Comparison of ENCODE assay signal across 23 cellular contexts in genomic region chr15:66653398-66653797, GRCh38. TPM values are rescaled to one million over a fixed set of nuclear protein-coding genes. Genes with fewer than 3 reads are reported as not detected.
DNase-seq lines count a peak whose midpoint lies in the region; ATAC-seq, FAIRE-seq and TF ChIP-seq lines count a peak whose summit lies in the region.
"Had no signal": no experiment of that assay in that cellular context is flagged by ENCODE, and none has a peak within 500 bp of the region (broad histone marks: within the 10 kb centered on the region; RNA-seq: fewer than 3 reads in every experiment).

No MANE protein-coding gene starts in this region.

- no peaks in the 10 kb centered on the region for H3K9me3 Mint-ChIP-seq in mesothelial cell of epicardium
- no peaks in the 10 kb centered on the region for H3K9me3 Mint-ChIP-seq in stimulated activated effector memory CD8-positive, alpha-beta T cell treated with anti-CD3 and anti-CD28 coated beads, Interleukin-12 subunit alpha, Interleukin-12 subunit beta, amount 100 ng/mL, for 72 hours

- no peak for TF ChIP-seq POLR2A in heart left ventricle (IDR thresholded peaks at IDR 0.05)

- H3K27ac ChIP-seq in heart left ventricle, result no peak overlapping the region
- H3K27ac ChIP-seq: A549, HL-60 had no signal

- H3K27me3 ChIP-seq in heart left ventricle (no peaks in the 10 kb centered on the region), NT2/D1 (ENCODE audit: insufficient read depth, insufficient read length) (no peaks in the 10 kb centered on the region)

- no peaks in the 10 kb centered on the region for H3K36me3 Mint-ChIP-seq in mesothelial cell of epicardium
- H3K36me3 Mint-ChIP-seq in stimulated activated effector memory CD8-positive, alpha-beta T cell treated with anti-CD3 and anti-CD28 coated beads, Interleukin-12 subunit alpha, Interleukin-12 subunit beta, amount 100 ng/mL, for 72 hours, result no peaks in the 10 kb centered on the region

- H3K4me1 ChIP-seq in heart left ventricle (peaks cover 0 to 53% (median 26%) of the 10 kb centered on the region in 12 donors), NT2/D1 (ENCODE audit: insufficient read depth, insufficient read length) (peaks cover 35% of the 10 kb centered on the region)
- H3K4me1 ChIP-seq: HAP-1 had no signal

- TF ChIP-seq CTCF in heart left ventricle (IDR thresholded peaks at IDR 0.05) (no peak), mesothelial cell of epicardium (IDR thresholded peaks at IDR 0.05; ENCODE audit: unreplicated experiment) (no peak)

- intact Hi-C loops in Right ventricle myocardium inferior (cut with DNase I) (no loop called here), heart left ventricle (cut with DNase I) (no loop called here)

- WGBS in heart left ventricle, 4 donors, result 95 to 100% (median 97%) methylated on average over 5 to 6 of the region's 6 CpGs

- no peak overlapping the region for H3K4me3 ChIP-seq in heart left ventricle
- no peak overlapping the region for H3K4me3 ChIP-seq in NT2/D1 (ENCODE audit: insufficient read length, low read depth)
- H3K4me3 ChIP-seq: A549, HAP-1 had no signal

- H3K9ac ChIP-seq in NT2/D1 (ENCODE audit: insufficient read length, low read depth), result peak overlapping the region; percentile 58

- FAIRE-seq in frontal cortex (lab: Jason Lieb, UNC), result no peak
- FAIRE-seq: A549, GM19239, HTR-8/SVneo had no signal

- H3K9me3 ChIP-seq in heart left ventricle (no peaks in the 10 kb centered on the region), NT2/D1 (ENCODE audit: insufficient read depth, low read length) (no peaks in the 10 kb centered on the region)
- H3K9me3 ChIP-seq: A549, HAP-1 had no signal

- no peak for ATAC-seq in Right ventricle myocardium inferior
- no peak for ATAC-seq in heart left ventricle
- ATAC-seq in stimulated activated effector memory CD8-positive, alpha-beta T cell treated with anti-CD3 and anti-CD28 coated beads, Interleukin-12 subunit alpha, Interleukin-12 subunit beta, amount 100 ng/mL, for 72 hours, result no peak
- ATAC-seq: A549 had no signal

- no peaks in the 10 kb centered on the region for H3K27me3 Mint-ChIP-seq in mesothelial cell of epicardium (ENCODE audit: low read depth)

- peak overlapping the region; percentile 77 for H3K27ac Mint-ChIP-seq in mesothelial cell of epicardium
- peak overlapping the region; percentile 4 for H3K27ac Mint-ChIP-seq in stimulated activated effector memory CD8-positive, alpha-beta T cell treated with anti-CD3 and anti-CD28 coated beads, Interleukin-12 subunit alpha, Interleukin-12 subunit beta, amount 100 ng/mL, for 72 hours

- H3K4me1 Mint-ChIP-seq in mesothelial cell of epicardium, result peaks cover 74% of the 10 kb centered on the region
- peaks cover 10% of the 10 kb centered on the region for H3K4me1 Mint-ChIP-seq in stimulated activated effector memory CD8-positive, alpha-beta T cell treated with anti-CD3 and anti-CD28 coated beads, Interleukin-12 subunit alpha, Interleukin-12 subunit beta, amount 100 ng/mL, for 72 hours

- DNase-seq in Right ventricle myocardium inferior (ENCODE audit: missing footprints) (peak; percentile 26), heart left ventricle (no peak), NT2/D1 (ENCODE audit: low read depth, low spot score) (no peak), mesothelial cell of epicardium (ENCODE audit: low spot score in 2 of 2, unreplicated experiment in 2 of 2) (no peak), frontal cortex (ENCODE audit: low spot score in 2 of 2) (no peak), COR-L47 (lab: John Stamatoyannopoulos, UW) (no peak)
- DNase-seq in stimulated activated effector memory CD8-positive, alpha-beta T cell treated with anti-CD3 and anti-CD28 coated beads, Interleukin-12 subunit alpha, Interleukin-12 subunit beta, amount 100 ng/mL, for 72 hours (ENCODE audit: low spot score in 2 of 2), result no peak
- DNase-seq in activated CD4-positive, CD25-positive, alpha-beta regulatory T cell (lab: John Stamatoyannopoulos, UW), result no peak
- DNase-seq: C1 segment of cervical spinal cord; EL; KBM-7; NCI-H1417 treated with DMSO at 0.1 percent for 48 hours; NCI-H2029 treated with DMSO at 0.1 percent for 48 hours; NCI-H2171 treated with DMSO at 0.1 percent for 48 hours; NCI-H446 treated with DMSO at 0.1 percent for 48 hours; NK-92 treated with Interleukin-12 subunit alpha and Interleukin-12 subunit beta, amount 100 ng/mL, for 24 hours; OCI-M1; SIG-M5 had no signal

- H3K36me3 ChIP-seq in heart left ventricle, result no peaks in the 10 kb centered on the region
- no peaks in the 10 kb centered on the region for H3K36me3 ChIP-seq in NT2/D1 (ENCODE audit: insufficient read depth, insufficient read length, low read length)
- H3K36me3 ChIP-seq: HAP-1 had no signal

- H3K4me3 Mint-ChIP-seq in mesothelial cell of epicardium, result no peak overlapping the region
- H3K4me3 Mint-ChIP-seq in stimulated activated effector memory CD8-positive, alpha-beta T cell treated with anti-CD3 and anti-CD28 coated beads, Interleukin-12 subunit alpha, Interleukin-12 subunit beta, amount 100 ng/mL, for 72 hours, result no peak overlapping the region

RNA-seq across cellular contexts. Expression of gene SMAD6, which starts 48.6 kb away (rescaled TPM):
- 16.2 TPM for total RNA-seq in Right ventricle myocardium inferior
- 10 to 100 TPM; 14.4 to 65.9 (median 20.8) TPM for total RNA-seq in heart left ventricle
- 10 to 100 TPM; 10.4 to 19.0 TPM for polyA plus RNA-seq in heart left ventricle
- total RNA-seq in mesothelial cell of epicardium, result 164 to 176 TPM (median 176 TPM) in 3 replicates
- total RNA-seq in frontal cortex, result 2.4 TPM
